ENCODE assay signal across 8 cellular contexts in genomic region chr10:3484306-3485187, GRCh38.
DNase-seq lines count a peak whose midpoint lies in the region; ATAC-seq and TF ChIP-seq lines count a peak whose summit lies in the region.

No MANE protein-coding gene starts in this region.

- peak overlapping the region; percentile 81 for H3K4me2 ChIP-seq in BLaER1

- peaks cover 66% of the 10 kb centered on the region for H3K4me1 ChIP-seq in BLaER1

- H4K20me1 ChIP-seq in BLaER1, result no peaks in the 10 kb centered on the region

- ATAC-seq in HG03108 (IDR thresholded peaks at IDR 0.05; ENCODE audit: unreplicated experiment), result peak; percentile 59

- in situ Hi-C loops in G401 (cut with HindIII; ENCODE audit: low sequenced_read_pairs), result no loop called here

- H3K27me3 ChIP-seq in BLaER1, result no peaks in the 10 kb centered on the region

- H3K27ac ChIP-seq in BLaER1, result peak overlapping the region; percentile 76

- TF ChIP-seq CTCF in cardiac fibroblast (IDR thresholded peaks at IDR 0.05; ENCODE audit: low read depth, low read length), result no peak

- peaks cover 10% of the 10 kb centered on the region for H3K9me3 ChIP-seq in BLaER1

- DNase-seq in GM19238 (ENCODE audit: insufficient read length, low spot score), result peak; percentile 51
- DNase-seq in cardiac fibroblast (ENCODE audit: low read depth in 2 of 2), result peak; percentile 61 to 66
- DNase-seq in pons (ENCODE audit: low spot score), result peak; percentile 31
- DNase-seq in NCI-H446 treated with DMSO at 0.1 percent for 48 hours (lab: John Stamatoyannopoulos, UW), result no peak
- no peak for DNase-seq in mesenteric fat pad (ENCODE audit: low spot score)
- DNase-seq in G401 (ENCODE audit: low spot score), result no peak

- H3K4me3 ChIP-seq in BLaER1, result peak overlapping the region; percentile 56
- no peak overlapping the region for H3K4me3 ChIP-seq in cardiac fibroblast (replicated peaks in 1 of 2; ENCODE audit: low read depth in 2 of 2, low read length in 2 of 2)

- no peaks in the 10 kb centered on the region for H3K36me3 ChIP-seq in BLaER1

- peak overlapping the region; percentile 38 for H3K9ac ChIP-seq in BLaER1

Comparison
In these comparisons a context has a peak if more than half of its experiments do, and no peak if none do; other contexts are left out.
1. DNase-seq: peak in GM19238 (single experiment), cardiac fibroblast (2 of 2) and pons (single experiment); none in NCI-H446 treated with DMSO at 0.1 percent for 48 hours (single experiment), mesenteric fat pad (single experiment) and G401 (single experiment).